Comparison of ENCODE assay signal across 1 cellular context in genomic region chr15:85770014-85770721, GRCh38.
TF ChIP-seq lines count a peak whose summit lies in the region.

No MANE protein-coding gene starts in this region.

TF ChIP-seq in SK-N-SH, 30 proteins besides CTCF, POLR2A, EP300 and RAD21 (continued from another document):
- TF ChIP-seq PBX3 (IDR thresholded peaks at IDR 0.05) (no peak), FOSL2 (IDR thresholded peaks at IDR 0.05; ENCODE audit: borderline replicate concordance, low read depth) (no peak), USF2 (IDR thresholded peaks at IDR 0.05; ENCODE audit: borderline replicate concordance, low read depth, low read length) (no peak), TEAD4 (IDR thresholded peaks at IDR 0.05; ENCODE audit: borderline replicate concordance, insufficient read depth) (no peak)
